Comparison of ENCODE assay signal across 10 cellular contexts in the genomic region with DNA sequence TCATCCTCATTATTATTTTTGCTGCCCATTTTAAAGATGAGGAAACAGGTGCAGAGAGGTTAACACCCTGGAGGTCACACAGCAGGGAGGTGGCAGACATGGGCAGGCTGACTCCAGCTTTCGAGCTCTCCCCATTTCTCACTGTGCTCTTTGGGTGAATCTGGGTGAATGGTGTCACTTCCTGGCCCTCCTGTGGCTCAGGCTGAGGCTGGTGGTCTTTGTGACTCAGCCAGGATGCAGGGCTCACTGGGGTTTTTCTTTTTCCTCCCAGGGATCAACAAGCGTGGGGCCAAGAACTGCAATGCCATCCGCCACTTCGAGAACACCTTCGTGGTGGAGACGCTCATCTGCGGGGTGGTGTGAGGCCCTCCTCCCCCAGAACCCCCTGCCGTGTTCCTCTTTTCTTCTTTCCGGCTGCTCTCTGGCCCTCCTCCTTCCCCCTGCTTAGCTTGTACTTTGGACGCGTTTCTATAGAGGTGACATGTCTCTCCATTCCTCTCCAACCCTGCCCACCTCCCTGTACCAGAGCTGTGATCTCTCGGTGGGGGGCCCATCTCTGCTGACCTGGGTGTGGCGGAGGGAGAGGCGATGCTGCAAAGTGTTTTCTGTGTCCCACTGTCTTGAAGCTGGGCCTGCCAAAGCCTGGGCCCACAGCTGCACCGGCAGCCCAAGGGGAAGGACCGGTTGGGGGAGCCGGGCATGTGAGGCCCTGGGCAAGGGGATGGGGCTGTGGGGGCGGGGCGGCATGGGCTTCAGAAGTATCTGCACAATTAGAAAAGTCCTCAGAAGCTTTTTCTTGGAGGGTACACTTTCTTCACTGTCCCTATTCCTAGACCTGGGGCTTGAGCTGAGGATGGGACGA. TPM values are rescaled to one million over a fixed set of nuclear protein-coding genes. Genes with fewer than 3 reads are reported as not detected.
A peak's percentile ranks its signal among the peaks of the same experiment; 100 is the strongest.
DNase-seq lines count a peak whose midpoint lies in the region; ATAC-seq and TF ChIP-seq lines count a peak whose summit lies in the region.
"Had no signal": no experiment of that assay in that cellular context is flagged by ENCODE, and none has a peak within 500 bp of the region (broad histone marks: within the 10 kb centered on the region; RNA-seq: fewer than 3 reads in every experiment).

No MANE protein-coding gene starts in this region.

- intact Hi-C loops in Right ventricle myocardium superior (cut with DNase I) = no loop called here
- intact Hi-C loops in Right ventricle myocardium inferior (cut with DNase I) = no loop called here
- intact Hi-C loops in mucosa of descending colon (cut with DNase I, micrococcal nuclease) = no loop called here

- ATAC-seq in Right ventricle myocardium superior (ENCODE audit: poor library complexity) = no peak
- no peak for ATAC-seq in Right ventricle myocardium inferior
- ATAC-seq in mucosa of descending colon = peak; percentile 2
- no peak for ATAC-seq in HG03432 (IDR thresholded peaks at IDR 0.05; ENCODE audit: unreplicated experiment)

- H3K4me3 ChIP-seq in mucosa of descending colon = no peak overlapping the region

- no peaks in the 10 kb centered on the region for H3K36me3 ChIP-seq in mucosa of descending colon (ENCODE audit: low read depth)

- H3K9me3 ChIP-seq in mucosa of descending colon = no peaks in the 10 kb centered on the region

- no peak for TF ChIP-seq CTCF in mucosa of descending colon (IDR thresholded peaks at IDR 0.05)

- peaks cover 72% of the 10 kb centered on the region for H3K4me1 ChIP-seq in mucosa of descending colon (ENCODE audit: low read depth)

- DNase-seq in Right ventricle myocardium superior = peak; percentile 29
- no peak for DNase-seq in Right ventricle myocardium inferior (ENCODE audit: missing footprints)
- DNase-seq in activated CD8-positive, alpha-beta memory T cell treated with anti-CD3 and anti-CD28 coated beads, Interleukin-2, amount 50 U/mL, for 24 hours (ENCODE audit: extremely low read depth) = peak; percentile 38
- peak; percentile 44 to 64 (median 64) for DNase-seq in mucosa of descending colon
- DNase-seq in ureter (ENCODE audit: low spot score) = peak; percentile 37
- no peak for DNase-seq in NCI-H446 (lab: John Stamatoyannopoulos, UW)
- no peak for DNase-seq in NCI-H1436 treated with DMSO at 0.1 percent for 48 hours (lab: John Stamatoyannopoulos, UW)
- DNase-seq: NCI-H2029 treated with DMSO at 0.1 percent for 48 hours, retina had no signal

RNA-seq across cellular contexts. Expression of a gene that starts 13.2 kb away (rescaled TPM):
- total RNA-seq in Right ventricle myocardium superior (25.3 TPM), Right ventricle myocardium inferior (29.6 TPM), mucosa of descending colon (1,000 to 10,000 TPM; 1,048 to 2,192 (median 2,113) TPM), ureter (227 TPM)

RNA-seq across cellular contexts. Expression of a gene that starts 47.1 kb away (rescaled TPM):
- total RNA-seq in Right ventricle myocardium superior = not detected
- total RNA-seq in Right ventricle myocardium inferior = not detected
- 1 to 10 TPM in 2 of 3 donors, under 1 TPM in 1; 0.99 to 1.1 (median 1.1) TPM for total RNA-seq in mucosa of descending colon
- total RNA-seq in ureter = 0.39 TPM

Comparison
In these comparisons a context has a peak if more than half of its experiments do, and no peak if none do; other contexts are left out.
1. DNase-seq: peak in Right ventricle myocardium superior (single experiment), activated CD8-positive, alpha-beta memory T cell treated with anti-CD3 and anti-CD28 coated beads, Interleukin-2, amount 50 U/mL, for 24 hours (single experiment), mucosa of descending colon (3 of 3) and ureter (single experiment); none in Right ventricle myocardium inferior (single experiment), NCI-H446 (0 of 2) and NCI-H1436 treated with DMSO at 0.1 percent for 48 hours (single experiment).